9 cellular contexts compared by ENCODE assay signal in the genomic region with DNA sequence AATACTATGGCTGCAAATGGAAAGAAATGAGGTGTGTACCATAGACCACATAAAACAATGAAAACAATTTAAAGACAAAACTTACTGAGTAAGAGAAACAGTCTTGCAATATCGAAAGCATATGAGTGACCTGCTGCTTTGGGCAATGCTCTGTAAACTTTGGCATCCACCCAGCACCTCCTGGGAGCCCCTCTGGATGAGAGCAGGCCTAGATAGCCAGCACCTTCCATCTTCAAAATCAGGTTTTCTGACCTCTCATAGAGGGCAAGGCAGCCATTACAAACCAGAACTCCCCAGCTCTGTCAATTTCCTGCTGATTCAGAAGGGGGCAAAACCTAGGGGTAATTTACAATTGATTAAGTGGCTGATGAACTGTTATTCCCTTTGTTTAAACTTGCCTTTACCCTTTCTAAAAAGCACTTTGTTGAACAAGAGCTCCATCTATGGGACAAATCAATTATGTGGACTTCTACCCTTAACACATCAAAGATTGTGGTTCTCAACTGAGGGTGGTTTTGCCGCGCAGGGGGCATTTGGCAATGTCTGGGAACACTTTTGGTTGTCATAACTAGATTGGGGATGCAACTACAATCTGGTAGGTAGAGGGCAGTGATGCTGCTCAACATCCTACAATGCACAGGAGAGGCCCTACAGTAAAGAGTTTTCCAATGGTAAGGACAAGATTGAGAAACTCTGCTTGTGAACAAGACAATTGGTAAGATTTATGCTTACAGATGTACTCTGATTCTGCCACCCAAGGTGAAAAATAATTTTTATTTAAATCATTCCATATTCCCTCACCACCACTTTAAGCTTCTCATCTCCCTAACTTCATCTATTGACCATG.
DNase-seq lines count a peak whose midpoint lies in the region; ATAC-seq and TF ChIP-seq lines count a peak whose summit lies in the region.
"Had no signal": no experiment of that assay in that cellular context is flagged by ENCODE, and none has a peak within 500 bp of the region (broad histone marks: within the 10 kb centered on the region; RNA-seq: fewer than 3 reads in every experiment).

No MANE protein-coding gene starts in this region.

- no peak overlapping the region for H3K9ac ChIP-seq in liver (ENCODE audit: low read depth in 1 of 2, low read length in 2 of 2)

- no peak for ATAC-seq in HG02938 (IDR thresholded peaks at IDR 0.05; ENCODE audit: unreplicated experiment)
- ATAC-seq: HCT116 had no signal

- peaks cover 0 to 11% (median 4%) of the 10 kb centered on the region in 4 donors for H3K9me3 ChIP-seq in liver (ENCODE audit: control insufficient read depth in 4 of 4, low read length in 3 of 4)

- TF ChIP-seq CTCF in liver (IDR thresholded peaks at IDR 0.05; ENCODE audit: low read depth, low read length, missing input control), result peak; percentile 58

- peaks cover 3 to 14% (median 4%) of the 10 kb centered on the region in 4 donors for H3K4me1 ChIP-seq in liver (ENCODE audit: control insufficient read depth in 4 of 4, insufficient read depth in 4 of 4, low read length in 3 of 4)

- H3K27me3 ChIP-seq in liver (ENCODE audit: control insufficient read depth in 4 of 4, insufficient read depth in 4 of 4, low read length in 3 of 4), result no peaks in the 10 kb centered on the region

- no peak overlapping the region for H3K27ac ChIP-seq in liver (ENCODE audit: low read depth in 1 of 2, low read length in 2 of 2)

- H3K4me3 ChIP-seq in liver (ENCODE audit: low read depth in 1 of 3, low read length in 3 of 3), result no peak overlapping the region

- WGBS in liver, result 23% methylated on average over 3 of the region's 3 CpGs

- DNase-seq in DMS153 treated with DMSO at 0.1 percent for 48 hours (lab: John Stamatoyannopoulos, UW; ENCODE audit: unreplicated experiment) (peak; percentile 46), NCI-H1694 (lab: John Stamatoyannopoulos, UW) (peak; percentile 84), brain pericyte (ENCODE audit: low read depth, low spot score) (peak; percentile 21), GM19238 (ENCODE audit: insufficient read length, low spot score) (no peak), mesenteric fat pad (ENCODE audit: low spot score) (no peak)
- no peak for DNase-seq in activated effector memory CD4-positive, alpha-beta T cell treated with Interleukin-2 at 50 U/mL for 16 hours

- H3K36me3 ChIP-seq in liver (ENCODE audit: control insufficient read depth in 4 of 4, insufficient read depth in 3 of 4, low read depth in 1 of 4, low read length in 3 of 4), result no peaks in the 10 kb centered on the region

- peak; percentile 89 to 90 for TF ChIP-seq RAD21 in liver (IDR thresholded peaks at IDR 0.05)

TF ChIP-seq in liver, 16 proteins besides CTCF, POLR2A, EP300 and RAD21:
- TF ChIP-seq HNF4A (conservative IDR thresholded peaks at IDR 0.05), result peak; percentile 32 to 37
- TF ChIP-seq HNF4G (IDR thresholded peaks at IDR 0.05), result no peak
TF ChIP-seq in liver: peak in this region for 1.

Comparison
In these comparisons a context has a peak if more than half of its experiments do, and no peak if none do; other contexts are left out.
1. DNase-seq: peak in DMS153 treated with DMSO at 0.1 percent for 48 hours (single experiment), NCI-H1694 (single experiment) and brain pericyte (single experiment); none in activated effector memory CD4-positive, alpha-beta T cell treated with Interleukin-2 at 50 U/mL for 16 hours (single experiment), GM19238 (single experiment) and mesenteric fat pad (single experiment).